In the genomic region with DNA sequence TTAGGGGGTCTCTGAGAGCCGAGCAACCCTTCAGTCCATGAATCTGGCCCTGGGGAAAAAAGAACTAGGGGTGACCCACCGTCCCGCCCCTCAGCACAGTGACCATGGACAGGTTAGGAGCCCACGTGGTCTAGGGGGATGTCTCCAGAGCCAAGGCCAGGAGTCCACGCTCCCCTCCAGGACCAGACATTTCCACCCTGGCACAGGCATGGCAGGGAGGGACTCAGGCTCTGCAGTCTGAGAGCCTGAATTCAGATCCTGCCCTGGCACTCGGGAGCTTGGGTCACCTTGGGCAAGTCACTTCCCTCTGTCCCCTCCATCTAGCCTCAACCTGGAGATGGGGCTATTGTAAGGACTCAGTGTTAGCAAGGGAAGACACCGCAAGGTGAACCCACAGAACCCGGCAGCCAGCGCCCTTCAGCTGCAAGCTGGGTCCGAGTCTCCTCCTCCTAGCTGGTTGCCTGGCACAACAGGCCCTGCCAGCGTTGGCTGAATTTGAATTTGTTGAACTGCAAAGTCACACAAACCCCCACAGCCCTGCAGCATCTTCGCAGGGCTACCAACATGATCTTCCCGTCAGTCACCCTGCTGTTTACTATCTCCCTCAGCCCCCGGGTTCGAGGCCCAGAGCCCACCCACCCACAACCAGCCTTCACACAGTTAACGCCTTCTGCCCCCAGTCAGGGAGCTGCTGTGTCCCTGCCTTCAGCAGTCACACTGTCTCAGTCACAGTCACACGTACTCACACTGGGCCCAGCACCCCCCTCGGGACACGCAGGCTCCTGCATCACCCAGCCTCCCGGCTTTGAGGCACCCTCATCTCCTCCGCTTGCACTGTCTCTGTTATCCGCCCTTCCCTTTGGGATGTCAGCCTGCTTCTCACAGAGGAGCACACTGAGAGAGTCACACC, we compare ENCODE assay signal across 10 cellular contexts. TPM values are rescaled to one million over a fixed set of nuclear protein-coding genes. Genes with fewer than 3 reads are reported as not detected.
A peak's percentile ranks its signal among the peaks of the same experiment; 100 is the strongest.
DNase-seq lines count a peak whose midpoint lies in the region; ATAC-seq, FAIRE-seq and TF ChIP-seq lines count a peak whose summit lies in the region.
"Had no signal": no experiment of that assay in that cellular context is flagged by ENCODE, and none has a peak within 500 bp of the region (broad histone marks: within the 10 kb centered on the region; RNA-seq: fewer than 3 reads in every experiment).

No MANE protein-coding gene starts in this region.

- no peak for TF ChIP-seq RAD21 in H1 (IDR thresholded peaks at IDR 0.05 in 1 of 2, conservative IDR thresholded peaks at IDR 0.05 in 1 of 2; ENCODE audit: low read depth in 2 of 2, low read length in 2 of 2)

- CTCF ChIA-PET in A673 (lab: Charles Lee): interaction anchor here (0.5 to 0.7 kb wide), 2 partner anchors 127 to 269 kb away, joined by 4 to 5 read pairs; no protein-coding TSS in a partner anchor
- CTCF ChIA-PET in H1 (lab: Charles Lee; ENCODE audit: partially characterized antibody): interaction anchor here (0.5 to 2.9 kb wide), 16 partner anchors 10 to 1418 kb away, joined by 3 to 12 read pairs (median 3); no protein-coding TSS in a partner anchor

- H4K91ac ChIP-seq in H1 (replicated peaks; ENCODE audit: insufficient read length, low read length): no peak overlapping the region

- H2AFZ ChIP-seq in H1 (ENCODE audit: low read length): no peak overlapping the region

- H3K79me2 ChIP-seq in H1 (ENCODE audit: control insufficient read depth in 1 of 2, insufficient read depth in 2 of 2, low read length in 2 of 2): no peaks in the 10 kb centered on the region

- peak overlapping the region; percentile 39 to 82; a peak in 2 of 4 replicates for H3K4me2 ChIP-seq in H1 (ENCODE audit: insufficient read depth in 1 of 2, low read depth in 2 of 2, low read length in 2 of 2)

- TF ChIP-seq POLR2A in H1 (IDR thresholded peaks at IDR 0.05; ENCODE audit: control extremely low read depth in 1 of 2, low read depth in 2 of 2, low read length in 2 of 2): no peak

- H3K36me3 ChIP-seq in A673 (ENCODE audit: insufficient read depth, low read length, poor library complexity, severe bottlenecking) (no peaks in the 10 kb centered on the region), H1 (ENCODE audit: control insufficient read depth in 2 of 4, insufficient read depth in 4 of 4, low read length in 3 of 4) (no peaks in the 10 kb centered on the region; a peak in 1 of 8 replicates)

- H2BK12ac ChIP-seq in H1 (ENCODE audit: low read depth, low read length): peak overlapping the region; percentile 75; the same call in 1 of the 2 replicates

- no peak overlapping the region for H2BK5ac ChIP-seq in H1 (ENCODE audit: low read depth, low read length)

- H3K23me2 ChIP-seq in H1 (ENCODE audit: low read depth, low read length): peaks cover 17% of the 10 kb centered on the region; the same call in 1 of the 2 replicates

- no peak overlapping the region for H4K5ac ChIP-seq in H1 (ENCODE audit: insufficient read length, low read depth, low read length)

- no peaks in the 10 kb centered on the region for H3K79me1 ChIP-seq in H1 (ENCODE audit: low read depth, low read length)

- DNase-seq in A673 (ENCODE audit: low spot score): no peak
- no peak for DNase-seq in LNCaP clone FGC (ENCODE audit: low read depth)
- DNase-seq in H1 (ENCODE audit: low read depth in 1 of 2, low spot score in 2 of 2): no peak
- DNase-seq in nucleus accumbens (lab: John Stamatoyannopoulos, UW): peak in 36 of 56 donors; percentile 29 to 83 (median 53)
- no peak for DNase-seq in SIG-M5 treated with dmso at 0.1 percent for 504 hours (lab: John Stamatoyannopoulos, UW; ENCODE audit: unreplicated experiment)
- DNase-seq in activated CD4-positive, alpha-beta T cell treated with anti-CD3 and anti-CD28 coated beads for 48 hours: no peak
- DNase-seq: HCEC 1CT, T1000 had no signal

- peaks cover 50% of the 10 kb centered on the region for H3K27me3 ChIP-seq in A673 (replicated peaks; ENCODE audit: insufficient read depth, low read depth, low read length, poor library complexity)
- peaks cover 26 to 79% (median 63%) of the 10 kb centered on the region in 4 experiments for H3K27me3 ChIP-seq in H1 (replicated peaks in 1 of 4; ENCODE audit: control insufficient read depth in 3 of 4, extremely low read depth in 1 of 4, insufficient read depth in 3 of 4, low read length in 3 of 4)

- no peak for TF ChIP-seq EP300 in H1 (IDR thresholded peaks at IDR 0.05; ENCODE audit: borderline replicate concordance in 1 of 2, low read depth in 2 of 2, low read length in 2 of 2)

- peak overlapping the region; percentile 60; the same call in 1 of the 2 replicates for H3K18ac ChIP-seq in H1 (ENCODE audit: extremely low read depth, low read length)

- H3K4me3 ChIP-seq in A673 (ENCODE audit: low read depth, low read length, poor library complexity, severe bottlenecking): peak overlapping the region; percentile 41
- H3K4me3 ChIP-seq in LNCaP clone FGC (ENCODE audit: low read depth, low read length): 0 out of 2 replicates have a peak overlapping the region, but pooled peaks have one; percentile 7
- H3K4me3 ChIP-seq in H1 (ENCODE audit: extremely low read depth in 1 of 4, insufficient read depth in 2 of 4, low read depth in 3 of 4, low read length in 4 of 4): peak overlapping the region in 1 of 4 experiments; percentile 73; a peak in 2 of 8 replicates

- H2AK5ac ChIP-seq in H1 (ENCODE audit: low read depth, low read length): peak overlapping the region; percentile 18; the same call in 1 of the 2 replicates

- no peak overlapping the region for H3K56ac ChIP-seq in H1 (replicated peaks; ENCODE audit: insufficient read length, low read depth, low read length)

- H3K4me1 ChIP-seq in A673 (ENCODE audit: insufficient read depth, low read length, poor library complexity, severe bottlenecking): peaks cover 18% of the 10 kb centered on the region
- peaks cover 0 to 26% (median 19%) of the 10 kb centered on the region in 4 experiments; a peak in 6 of 7 replicates for H3K4me1 ChIP-seq in H1 (replicated peaks in 1 of 4; ENCODE audit: control insufficient read depth in 3 of 4, insufficient read depth in 4 of 4, low read length in 3 of 4)

- peaks cover 4% of the 10 kb centered on the region in 2 experiments for H4K20me1 ChIP-seq in H1 (replicated peaks in 1 of 2; ENCODE audit: control insufficient read depth in 1 of 2, insufficient read depth in 2 of 2, low read length in 2 of 2)

- H2BK15ac ChIP-seq in H1 (ENCODE audit: low read length): peak overlapping the region; percentile 92; the same call in 1 of the 2 replicates

- intact Hi-C loops in A673 (cut with micrococcal nuclease; ENCODE audit: unreplicated experiment): loop anchor here (10.0 kb wide), 1 partner anchor 71 kb away; no protein-coding TSS in a partner anchor

- ATAC-seq in GM21515 (IDR thresholded peaks at IDR 0.05; ENCODE audit: unreplicated experiment): no peak
- no peak for ATAC-seq in GM21528 (IDR thresholded peaks at IDR 0.05; ENCODE audit: low FRiP score, unreplicated experiment)

- no peak for FAIRE-seq in H1 (lab: Jason Lieb, UNC)

- no peak overlapping the region for H3K9ac ChIP-seq in H1 (replicated peaks in 1 of 4; ENCODE audit: extremely low read depth in 1 of 4, low read depth in 3 of 4, low read length in 3 of 4)

- 73% methylated on average over 19 of the region's 22 CpGs; no CpG with 5 or more reads in 1 of the 2 experiments for WGBS in H1 (ENCODE audit: extremely low coverage in 1 of 2, insufficient coverage in 1 of 2, insufficient read length in 1 of 2, insufficient replicate concordance in 2 of 2, low coverage in 1 of 2, low lambda C conversion rate in 2 of 2, missing lambda C conversion rate in 1 of 2), 2 experiments

- H2BK120ac ChIP-seq in H1 (replicated peaks; ENCODE audit: low read depth, low read length): no peak overlapping the region

- H2BK20ac ChIP-seq in H1 (ENCODE audit: low read length): no peak overlapping the region

- no peak overlapping the region for H3K23ac ChIP-seq in H1 (ENCODE audit: insufficient read length)

- H3K27ac ChIP-seq in A673 (ENCODE audit: low read depth, low read length, poor library complexity, severe bottlenecking) (no peak overlapping the region), H1 (ENCODE audit: low read depth, low read length) (no peak overlapping the region)

- 0 out of 2 replicates have a peak overlapping the region, but pooled peaks have one; percentile 8 for H4K8ac ChIP-seq in H1 (ENCODE audit: extremely low read depth, insufficient read depth, low read length)

- TF ChIP-seq CTCF in A673 (conservative IDR thresholded peaks at IDR 0.05; ENCODE audit: low read depth, low read length) (no peak), LNCaP clone FGC (IDR thresholded peaks at IDR 0.05; ENCODE audit: control insufficient read depth, extremely low read depth, insufficient read depth) (no peak), H1 (IDR thresholded peaks at IDR 0.05; ENCODE audit: control extremely low read depth in 1 of 3, insufficient read depth in 1 of 3, low read depth in 1 of 3, low read length in 3 of 3) (no peak)

- H3K4ac ChIP-seq in H1 (replicated peaks; ENCODE audit: insufficient read length, low read depth, low read length): no peak overlapping the region

- POLR2A ChIA-PET in A673 (lab: Charles Lee; ENCODE audit: low non-redundant PET): no interaction called here
- POLR2A ChIA-PET in H1 (lab: Charles Lee; ENCODE audit: partially characterized antibody): interaction anchor here (1.0 to 7.6 kb wide), 11 partner anchors 8 to 74 kb away, joined by 3 to 47 read pairs (median 5); a partner anchor contains a TSS

- H3K9me3 ChIP-seq in A673 (ENCODE audit: low read depth, low read length, poor library complexity, severe bottlenecking): no peaks in the 10 kb centered on the region
- no peaks in the 10 kb centered on the region for H3K9me3 ChIP-seq in H1 (ENCODE audit: insufficient read depth in 2 of 2, low read depth in 1 of 2, low read length in 1 of 2)

- H3K14ac ChIP-seq in H1 (ENCODE audit: insufficient read length): no peak overlapping the region

- no TSS peak for BruUV-seq in A673 (replicated peaks; lab: Mats Ljungman, UMichigan)

RNA-seq across cellular contexts. Expression of a gene that starts 0.6 kb away (rescaled TPM):
- total RNA-seq in A673 (2021): 0.09 and 0.13 TPM in 2 replicates
- total RNA-seq in H1 (2021; fragmentation: NEBNext Ultra II Directional; extraction: Animal tissue kit (Norgen Biotek cat#: 25700)): 8.5 and 9.6 TPM in 2 replicates
- polyA plus RNA-seq in H1 (2011; rRNA removed): 3.9 and 5.5 TPM in 2 replicates
- 6.1 TPM for polyA plus RNA-seq in H1 (2011; cell fraction: cytosol; rRNA removed)
- 10.9 TPM for polyA plus RNA-seq in H1 (2011; cell fraction: nucleus; rRNA removed)
- polyA plus RNA-seq in H1 (2012, experiment 1 of 2): 2.6 to 3.9 TPM (median 3.8 TPM) in 4 replicates
- polyA plus RNA-seq in H1 (2012, experiment 2 of 2): 4.1 TPM
- 4.9 TPM for polyA plus RNA-seq in H1 (2013, experiment 1 of 2)
- 6.0 TPM for polyA plus RNA-seq in H1 (2013, experiment 2 of 2)
- 3.0 and 5.3 TPM in 2 replicates for polyA minus RNA-seq in H1 (2011; rRNA and poly(A)+ RNA removed)
- polyA minus RNA-seq in H1 (2011; cell fraction: cytosol; rRNA and poly(A)+ RNA removed): 5.7 TPM
- 3.5 TPM for polyA minus RNA-seq in H1 (2011; cell fraction: nucleus; rRNA and poly(A)+ RNA removed)

Comparison
In these comparisons a context has a peak if more than half of its experiments do, and no peak if none do; other contexts are left out.
1. DNase-seq: peak in nucleus accumbens (36 of 56); none in A673 (single experiment), LNCaP clone FGC (single experiment), H1 (0 of 2), SIG-M5 treated with dmso at 0.1 percent for 504 hours (single experiment) and activated CD4-positive, alpha-beta T cell treated with anti-CD3 and anti-CD28 coated beads for 48 hours (single experiment).